ENCODE assay signal across 29 cellular contexts in the genomic region with DNA sequence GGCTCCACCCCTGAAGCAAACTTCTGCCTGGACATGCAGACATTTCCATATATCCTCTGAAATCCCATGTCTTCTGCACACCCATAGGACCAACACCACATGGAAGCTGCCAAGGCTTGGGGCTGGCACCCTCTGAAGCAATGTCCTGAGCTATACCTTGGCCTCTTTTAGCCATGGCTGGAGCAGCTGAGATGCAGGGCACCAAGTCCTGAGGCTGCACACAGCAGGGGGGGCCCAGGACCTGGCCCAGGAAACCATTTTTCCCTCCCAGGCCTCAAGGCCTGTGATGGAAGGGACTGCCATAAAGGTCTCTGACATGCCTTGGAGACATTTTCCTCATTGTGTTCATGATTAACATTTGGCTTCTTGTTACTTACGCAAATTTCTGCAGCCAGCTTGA.
"Had no signal": no experiment of that assay in that cellular context is flagged by ENCODE, and none has a peak within 500 bp of the region (broad histone marks: within the 10 kb centered on the region; RNA-seq: fewer than 3 reads in every experiment).

No MANE protein-coding gene starts in this region.

- ATAC-seq: activated naive CD4-positive, alpha-beta T cell treated with anti-CD3 and anti-CD28 coated beads, Interleukin-2, amount 50 U/mL, for 72 hours; activated naive CD8-positive, alpha-beta T cell treated with anti-CD3 and anti-CD28 coated beads, Interleukin-2, amount 50 U/mL, for 24 hours; activated T-cell treated with anti-CD3 and anti-CD28 coated beads, Interleukin-2, amount 50 U/mL, for 4 hours; activated T-cell treated with anti-CD3 and anti-CD28 coated beads, Interleukin-2, amount 50 U/mL, for 72 hours; activated T-helper 17 cell treated with anti-CD3 and anti-CD28 coated beads, Interleukin-2, amount 50 U/mL, for 72 hours; body of pancreas had no signal

- H3K9me3 ChIP-seq: adrenal gland, ascending aorta had no signal

- H3K4me3 ChIP-seq: adrenal gland, ascending aorta, body of pancreas, breast epithelium, cardiac muscle cell had no signal

- H3K36me3 ChIP-seq: adrenal gland, ascending aorta, brain microvascular endothelial cell, breast epithelium, cardiac muscle cell had no signal

- H3K4me1 ChIP-seq: adrenal gland, ascending aorta, breast epithelium had no signal

- DNase-seq: activated effector memory CD4-positive, alpha-beta T cell treated with anti-CD3 and anti-CD28 coated beads, Interleukin-2, amount 50 U/mL, for 16 hours; activated effector memory CD4-positive, alpha-beta T cell treated with Interleukin-2 at 50 U/mL for 16 hours; activated gamma-delta T cell; activated gamma-delta T cell treated with Interleukin-2 at 50 U/mL for 16 hours; activated naive CD4-positive, alpha-beta T cell; activated naive CD4-positive, alpha-beta T cell treated with anti-CD3 and anti-CD28 coated beads, Interleukin-2, amount 10 ng/mL, durations not matched to agents 7 days and 5 days; activated naive CD4-positive, alpha-beta T cell treated with anti-CD3 and anti-CD28 coated beads, Interleukin-2, amount 50 U/mL, for 16 hours; activated naive CD4-positive, alpha-beta T cell treated with Interleukin-2 at 50 U/mL for 16 hours; activated naive CD8-positive, alpha-beta T cell treated with anti-CD3 and anti-CD28 coated beads for 36 hours; activated naive CD8-positive, alpha-beta T cell treated with anti-CD3 and anti-CD28 coated beads, Interleukin-2, amount 10 ng/mL, durations not matched to agents 7 days and 5 days; activated naive CD8-positive, alpha-beta T cell treated with anti-CD3 and anti-CD28 coated beads, Interleukin-2, amount 50 U/mL, for 24 hours; activated T-cell treated with anti-CD3 and anti-CD28 coated beads, Interleukin-2, amount 50 U/mL, for 4 hours; activated T-cell treated with anti-CD3 and anti-CD28 coated beads, Interleukin-2, amount 50 U/mL, for 48 hours; activated T-cell treated with anti-CD3 and anti-CD28 coated beads, Interleukin-2, amount 50 U/mL, for 72 hours; adrenal gland; amniotic stem cell; amygdala; anterior cingulate cortex; aorta; body of pancreas; brain microvascular endothelial cell; caudate nucleus; central memory CD4-positive, alpha-beta T cell; cerebellar nuclear complex had no signal

- H3K27ac ChIP-seq: adrenal gland, ascending aorta, body of pancreas, brain microvascular endothelial cell, breast epithelium, cardiac muscle cell had no signal
